ENCODE assay signal across 9 cellular contexts in the genomic region with DNA sequence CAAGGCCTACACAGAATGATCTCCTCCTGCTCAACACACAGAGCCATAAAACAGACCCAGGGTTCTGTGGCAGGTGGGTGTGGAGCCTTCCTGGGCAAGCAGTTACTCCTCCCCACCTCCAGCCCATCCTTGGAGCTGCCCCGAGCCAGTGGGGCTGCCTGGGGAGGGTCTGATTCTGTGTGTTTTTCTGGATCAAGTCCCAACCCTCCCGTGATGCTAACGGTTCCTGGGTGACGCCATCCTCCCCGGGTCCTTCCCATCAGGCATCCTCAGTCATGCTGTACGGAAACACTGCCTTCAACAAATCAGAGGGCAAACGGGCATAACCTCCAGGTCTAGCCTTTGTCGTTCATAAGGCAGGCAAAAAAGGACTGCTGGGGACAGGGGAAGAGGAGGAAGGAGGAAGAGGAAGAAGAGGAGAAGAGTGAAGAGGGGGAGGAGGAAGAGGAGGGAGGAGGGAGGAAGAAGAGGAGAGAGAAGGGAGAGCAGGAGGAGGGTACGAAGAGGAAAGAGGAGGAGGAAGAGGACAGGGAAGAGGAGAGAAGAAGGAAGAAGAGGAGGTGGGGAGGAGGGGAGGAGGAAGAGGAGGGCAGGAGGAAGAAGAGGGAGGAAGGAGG.
DNase-seq lines count a peak whose midpoint lies in the region; ATAC-seq and TF ChIP-seq lines count a peak whose summit lies in the region.
"Had no signal": no experiment of that assay in that cellular context is flagged by ENCODE, and none has a peak within 500 bp of the region (broad histone marks: within the 10 kb centered on the region; RNA-seq: fewer than 3 reads in every experiment).

No MANE protein-coding gene starts in this region.

- no peaks in the 10 kb centered on the region for H3K36me3 ChIP-seq in subcutaneous abdominal adipose tissue (ENCODE audit: control insufficient read depth in 5 of 5, insufficient read depth in 5 of 5, low read length in 5 of 5)

- no peaks in the 10 kb centered on the region for H3K27me3 Mint-ChIP-seq in activated T-cell treated with anti-CD3 and anti-CD28 coated beads, Interleukin-2, amount 50 U/mL, for 72 hours (ENCODE audit: low read depth)
- H3K27me3 Mint-ChIP-seq in WTC11 (ENCODE audit: low read depth): no peaks in the 10 kb centered on the region; the same call in 1 of the 2 replicates

- no peak overlapping the region for H3K4me3 ChIP-seq in subcutaneous abdominal adipose tissue (ENCODE audit: low read depth in 1 of 5, low read length in 5 of 5)

- H3K9me3 ChIP-seq in subcutaneous abdominal adipose tissue (ENCODE audit: control insufficient read depth in 5 of 5, low read length in 5 of 5): no peaks in the 10 kb centered on the region

- peaks cover 0 to 3% (median 0%) of the 10 kb centered on the region in 5 donors for H3K27me3 ChIP-seq in subcutaneous abdominal adipose tissue (ENCODE audit: control insufficient read depth in 5 of 5, insufficient read depth in 4 of 5, low read length in 5 of 5)

- no peaks in the 10 kb centered on the region for H3K9me3 Mint-ChIP-seq in activated T-cell treated with anti-CD3 and anti-CD28 coated beads, Interleukin-2, amount 50 U/mL, for 72 hours
- H3K9me3 Mint-ChIP-seq in WTC11: no peaks in the 10 kb centered on the region

- POLR2A ChIA-PET in WTC11 (lab: Charles Lee): interaction anchor here (1.0 kb wide), 1 partner anchor 25 kb away, joined by 6 read pairs; no protein-coding TSS in a partner anchor

- peak overlapping the region; percentile 69 for H3K27ac ChIP-seq in subcutaneous abdominal adipose tissue (ENCODE audit: low read depth, low read length)

- peak overlapping the region in 3 of 5 donors; percentile 11 to 51 (median 23) for H3K9ac ChIP-seq in subcutaneous abdominal adipose tissue (ENCODE audit: low read length in 5 of 5)

- CTCF ChIA-PET in WTC11 (lab: Charles Lee): interaction anchor here (0.5 to 2.0 kb wide), 20 partner anchors 8 to 322 kb away, joined by 3 to 12 read pairs (median 3); a partner anchor contains a TSS

- TF ChIP-seq CTCF in WTC11 (IDR thresholded peaks at IDR 0.05): no peak

- peaks cover 15% of the 10 kb centered on the region for H3K4me1 Mint-ChIP-seq in activated T-cell treated with anti-CD3 and anti-CD28 coated beads, Interleukin-2, amount 50 U/mL, for 72 hours (ENCODE audit: low read depth)
- H3K4me1 Mint-ChIP-seq in WTC11: peaks cover 71% of the 10 kb centered on the region

- intact Hi-C loops in left colon (cut with DNase I, micrococcal nuclease): no loop called here

- peak overlapping the region; percentile 92 to 97 for H3K4me3 Mint-ChIP-seq in activated T-cell treated with anti-CD3 and anti-CD28 coated beads, Interleukin-2, amount 50 U/mL, for 72 hours
- no peak overlapping the region for H3K4me3 Mint-ChIP-seq in WTC11

- DNase-seq in activated T-cell treated with anti-CD3 and anti-CD28 coated beads, Interleukin-2, amount 50 U/mL, for 72 hours: no peak
- DNase-seq in activated T-cell treated with anti-CD3 and anti-CD28 coated beads, Interleukin-2, amount 50 U/mL, for 1 hour: no peak
- no peak for DNase-seq in WTC11 (ENCODE audit: low spot score)
- DNase-seq in left colon: no peak
- DNase-seq in HCEC 1CT: no peak
- DNase-seq in amniotic stem cell (lab: John Stamatoyannopoulos, UW): no peak
- DNase-seq: activated CD4-positive, alpha-beta T cell treated with anti-CD3 and anti-CD28 coated beads for 4 hours had no signal

- no peak for ATAC-seq in activated T-cell treated with anti-CD3 and anti-CD28 coated beads, Interleukin-2, amount 50 U/mL, for 72 hours (replicated peaks in 1 of 2)
- ATAC-seq in WTC11 (no peak), left colon (peak; percentile 31), GM21786 (IDR thresholded peaks at IDR 0.05; ENCODE audit: unreplicated experiment) (no peak)

- no peaks in the 10 kb centered on the region for H3K36me3 Mint-ChIP-seq in activated T-cell treated with anti-CD3 and anti-CD28 coated beads, Interleukin-2, amount 50 U/mL, for 72 hours (ENCODE audit: insufficient read depth in 2 of 2)
- no peaks in the 10 kb centered on the region for H3K36me3 Mint-ChIP-seq in WTC11

- H3K27ac Mint-ChIP-seq in activated T-cell treated with anti-CD3 and anti-CD28 coated beads, Interleukin-2, amount 50 U/mL, for 72 hours: peak overlapping the region; percentile 99
- peak overlapping the region; percentile 99 for H3K27ac Mint-ChIP-seq in WTC11

- H3K4me1 ChIP-seq in subcutaneous abdominal adipose tissue (ENCODE audit: control insufficient read depth in 5 of 5, insufficient read depth in 5 of 5, low read length in 5 of 5): peaks cover 17 to 80% (median 55%) of the 10 kb centered on the region in 5 donors

TF ChIP-seq in WTC11, 78 proteins besides CTCF, POLR2A, EP300 and RAD21:
- no peak for TF ChIP-seq NFATC4 (CRISPR knock-in tag; IDR thresholded peaks at IDR 0.05)
- no peak for TF ChIP-seq ZNF138 (CRISPR knock-in tag; conservative IDR thresholded peaks at IDR 0.05)
TF ChIP-seq in WTC11: peak in this region for 0.
